Comparison of ENCODE assay signal across 21 cellular contexts in the genomic region with DNA sequence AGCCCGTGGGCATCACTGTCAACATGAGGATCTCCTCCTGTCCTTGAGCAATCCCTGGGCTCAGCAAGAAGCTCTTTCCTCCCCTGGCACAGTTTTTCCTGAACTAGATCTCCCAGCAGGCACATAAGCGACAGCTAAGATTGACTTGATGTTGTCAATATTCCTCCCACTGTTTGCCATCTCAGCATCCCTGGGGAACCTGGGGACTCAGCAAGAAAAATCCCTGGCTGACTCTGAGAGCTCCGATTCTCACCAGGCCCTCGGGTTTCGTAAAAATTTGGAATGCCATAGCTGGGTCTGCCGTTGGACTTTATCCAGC.
"Had no signal": no experiment of that assay in that cellular context is flagged by ENCODE, and none has a peak within 500 bp of the region (broad histone marks: within the 10 kb centered on the region; RNA-seq: fewer than 3 reads in every experiment).

No MANE protein-coding gene starts in this region.

- H3K4me3 ChIP-seq: coronary artery, gastrocnemius medialis, mucosa of descending colon, neural progenitor cell, prostate gland, sigmoid colon, stomach, thyroid gland had no signal

- H3K27me3 ChIP-seq: neural progenitor cell, thyroid gland had no signal

- H3K4me1 Mint-ChIP-seq: mesothelial cell of epicardium, naive B cell, neural progenitor cell had no signal

- H3K27ac ChIP-seq: coronary artery, gastrocnemius medialis, neural progenitor cell, prostate gland, sigmoid colon, stomach, thyroid gland had no signal

- H3K36me3 ChIP-seq: gastrocnemius medialis, neural progenitor cell, prostate gland, sigmoid colon, stomach, thyroid gland had no signal

- H3K9me3 ChIP-seq: gastrocnemius medialis, prostate gland, thyroid gland had no signal

- H3K27ac Mint-ChIP-seq: mesothelial cell of epicardium; naive B cell; natural killer cell treated with Interleukin-12 subunit alpha and Interleukin-12 subunit beta and Interleukin-15 and Interleukin-18, amount 100 ng/mL, for 72 hours; neural progenitor cell; stimulated activated effector memory CD8-positive, alpha-beta T cell treated with anti-CD3 and anti-CD28 coated beads, Interleukin-12 subunit alpha, Interleukin-12 subunit beta, amount 100 ng/mL, for 72 hours had no signal

- H3K36me3 Mint-ChIP-seq: mesothelial cell of epicardium; naive B cell; neural progenitor cell; stimulated activated effector memory CD8-positive, alpha-beta T cell treated with anti-CD3 and anti-CD28 coated beads, Interleukin-12 subunit alpha, Interleukin-12 subunit beta, amount 100 ng/mL, for 72 hours had no signal

- H3K4me3 Mint-ChIP-seq: mesothelial cell of epicardium; naive B cell; natural killer cell treated with Interleukin-12 subunit alpha and Interleukin-12 subunit beta and Interleukin-15 and Interleukin-18, amount 100 ng/mL, for 72 hours; neural progenitor cell; stimulated activated effector memory CD8-positive, alpha-beta T cell treated with anti-CD3 and anti-CD28 coated beads, Interleukin-12 subunit alpha, Interleukin-12 subunit beta, amount 100 ng/mL, for 72 hours had no signal

- DNase-seq: dermis blood vessel endothelial cell; effector memory CD4-positive, alpha-beta T cell; erythroblast; gastrocnemius medialis; mesenchymal stem cell; mucosa of descending colon; naive B cell; right cardiac atrium; sigmoid colon; stimulated activated CD4-positive, alpha-beta T cell treated with anti-CD3 and anti-CD28 coated beads, Interleukin-2, amount 100 ng/mL, for 24 hours; stimulated activated CD4-positive, alpha-beta T cell treated with anti-CD3 and anti-CD28 coated beads, Interleukin-4, amount 100 ng/mL, for 24 hours; stimulated activated naive CD4-positive, alpha-beta T cell treated with Interleukin-2 at 50 U/mL for 16 hours; stomach; thyroid gland; trophoblast cell had no signal

- ATAC-seq: gastrocnemius medialis; mucosa of descending colon; natural killer cell treated with Interleukin-12 subunit alpha and Interleukin-12 subunit beta and Interleukin-15 and Interleukin-18, amount 100 ng/mL, for 72 hours; right cardiac atrium; stimulated activated effector memory CD8-positive, alpha-beta T cell treated with anti-CD3 and anti-CD28 coated beads, Interleukin-12 subunit alpha, Interleukin-12 subunit beta, amount 100 ng/mL, for 72 hours had no signal

- H3K4me1 ChIP-seq: gastrocnemius medialis, neural progenitor cell, prostate gland, sigmoid colon, stomach, thyroid gland had no signal
